Comparison of ENCODE assay signal across 26 cellular contexts in the genomic region with DNA sequence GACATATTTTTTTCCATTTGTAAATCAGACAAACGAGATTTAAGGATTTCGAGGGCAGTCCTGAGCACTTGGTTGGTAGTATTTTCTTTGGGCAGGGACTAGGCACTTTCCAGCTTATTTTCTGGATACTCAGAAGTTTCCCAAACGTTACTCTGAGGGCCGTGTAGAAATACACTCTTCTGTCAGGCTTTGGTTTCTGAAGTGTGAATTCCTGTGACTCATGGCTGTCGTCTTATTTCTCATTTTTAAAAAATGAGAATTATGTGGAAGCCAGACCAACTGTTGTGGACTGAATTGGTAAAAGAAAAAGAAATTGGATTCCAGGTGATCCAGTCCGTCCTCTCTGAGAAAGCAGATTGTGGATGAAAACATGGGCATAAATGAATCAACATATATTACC.
DNase-seq lines count a peak whose midpoint lies in the region; ATAC-seq and TF ChIP-seq lines count a peak whose summit lies in the region.
"Had no signal": no experiment of that assay in that cellular context is flagged by ENCODE, and none has a peak within 500 bp of the region (broad histone marks: within the 10 kb centered on the region; RNA-seq: fewer than 3 reads in every experiment).

No MANE protein-coding gene starts in this region.

- H3K4me3 ChIP-seq in adipocyte (ENCODE audit: low read length) (no peak overlapping the region), fibroblast of mammary gland (ENCODE audit: control insufficient read depth, low read depth, low read length) (no peak overlapping the region), skeletal muscle satellite cell (ENCODE audit: low read length) (no peak overlapping the region)
- H3K4me3 ChIP-seq: GM23338, spleen, thoracic aorta had no signal

- H3K9me3 ChIP-seq in adipocyte (ENCODE audit: control insufficient read depth, low read length) (no peaks in the 10 kb centered on the region), skeletal muscle satellite cell (replicated peaks; ENCODE audit: low read length) (no peaks in the 10 kb centered on the region)
- H3K9me3 ChIP-seq: spleen, thoracic aorta had no signal

- peak; percentile 46 for DNase-seq in ELR (ENCODE audit: low read depth)
- DNase-seq in adipocyte (ENCODE audit: low read depth): peak; percentile 48
- DNase-seq in fibroblast of mammary gland (ENCODE audit: low read depth): peak; percentile 42
- DNase-seq in GM10266 (ENCODE audit: extremely low spot score): no peak
- DNase-seq in NCI-H446 (lab: John Stamatoyannopoulos, UW): no peak
- DNase-seq: activated CD4-positive, alpha-beta T cell treated with anti-CD3 and anti-CD28 coated beads for 48 hours; activated naive CD4-positive, alpha-beta T cell treated with anti-CD3 and anti-CD28 coated beads for 36 hours; activated T-cell treated with anti-CD3 and anti-CD28 coated beads, Interleukin-2, amount 50 U/mL, for 72 hours; central memory CD4-positive, alpha-beta T cell; DMS153; GDM1; Karpas-422; left colon; naive thymus-derived CD4-positive, alpha-beta T cell; NCI-H187; NCI-H226; NCI-H748 treated with DMSO at 0.1 percent for 48 hours; occipital lobe; spleen; stimulated activated CD4-positive, alpha-beta T cell treated with anti-CD3 and anti-CD28 coated beads, Interleukin-2, amount 100 ng/mL, for 48 hours had no signal

- TF ChIP-seq CTCF in fibroblast of mammary gland (conservative IDR thresholded peaks at IDR 0.05; ENCODE audit: control insufficient read depth, insufficient read depth, low read depth, low read length): no peak
- TF ChIP-seq CTCF in GM10266 (IDR thresholded peaks at IDR 0.05; ENCODE audit: control insufficient read depth, insufficient read depth, low read depth, missing control alignments): no peak

- H3K9ac ChIP-seq in adipocyte (ENCODE audit: low read length) (no peak overlapping the region), skeletal muscle satellite cell (ENCODE audit: low read depth, low read length) (no peak overlapping the region)

- H3K36me3 ChIP-seq in adipocyte (ENCODE audit: control insufficient read depth, insufficient read depth, low read length, severe bottlenecking) (no peaks in the 10 kb centered on the region), skeletal muscle satellite cell (ENCODE audit: insufficient read depth, low read length) (no peaks in the 10 kb centered on the region)
- H3K36me3 ChIP-seq: spleen, thoracic aorta had no signal

- no peaks in the 10 kb centered on the region for H3K27me3 ChIP-seq in adipocyte (replicated peaks; ENCODE audit: control insufficient read depth, insufficient read depth, low read length)
- H3K27me3 ChIP-seq in skeletal muscle satellite cell (ENCODE audit: control insufficient read depth, insufficient read depth, low read length): no peaks in the 10 kb centered on the region
- H3K27me3 ChIP-seq: foreskin keratinocyte had no signal

- H3K4me1 ChIP-seq in adipocyte (ENCODE audit: control insufficient read depth, insufficient read depth, low read length) (peaks cover 15% of the 10 kb centered on the region), skeletal muscle satellite cell (ENCODE audit: control insufficient read depth, insufficient read depth, low read length) (peaks cover 30% of the 10 kb centered on the region)
- H3K4me1 ChIP-seq: foreskin keratinocyte, spleen had no signal

- H3K4me2 ChIP-seq in skeletal muscle satellite cell (ENCODE audit: low read length): peak overlapping the region; percentile 47
- H3K4me2 ChIP-seq: GM23338 had no signal

- ATAC-seq in GM21360 (IDR thresholded peaks at IDR 0.05; ENCODE audit: unreplicated experiment): no peak
- ATAC-seq: activated T-cell treated with anti-CD3 and anti-CD28 coated beads, Interleukin-2, amount 50 U/mL, for 72 hours; foreskin keratinocyte; GM23338; left colon; naive thymus-derived CD4-positive, alpha-beta T cell; stimulated activated memory B cell treated with anti-CD40 and anti-IgM and Interleukin-4, amounts not matched to agents 10 μg/mL and 1 μg/mL and 100 μg/mL, for 72 hours had no signal

Comparison
In these comparisons a context has a peak if more than half of its experiments do, and no peak if none do; other contexts are left out.
1. DNase-seq: peak in ELR (single experiment), adipocyte (single experiment) and fibroblast of mammary gland (single experiment); none in GM10266 (single experiment) and NCI-H446 (0 of 2).